19 cellular contexts compared by ENCODE assay signal in the genomic region with DNA sequence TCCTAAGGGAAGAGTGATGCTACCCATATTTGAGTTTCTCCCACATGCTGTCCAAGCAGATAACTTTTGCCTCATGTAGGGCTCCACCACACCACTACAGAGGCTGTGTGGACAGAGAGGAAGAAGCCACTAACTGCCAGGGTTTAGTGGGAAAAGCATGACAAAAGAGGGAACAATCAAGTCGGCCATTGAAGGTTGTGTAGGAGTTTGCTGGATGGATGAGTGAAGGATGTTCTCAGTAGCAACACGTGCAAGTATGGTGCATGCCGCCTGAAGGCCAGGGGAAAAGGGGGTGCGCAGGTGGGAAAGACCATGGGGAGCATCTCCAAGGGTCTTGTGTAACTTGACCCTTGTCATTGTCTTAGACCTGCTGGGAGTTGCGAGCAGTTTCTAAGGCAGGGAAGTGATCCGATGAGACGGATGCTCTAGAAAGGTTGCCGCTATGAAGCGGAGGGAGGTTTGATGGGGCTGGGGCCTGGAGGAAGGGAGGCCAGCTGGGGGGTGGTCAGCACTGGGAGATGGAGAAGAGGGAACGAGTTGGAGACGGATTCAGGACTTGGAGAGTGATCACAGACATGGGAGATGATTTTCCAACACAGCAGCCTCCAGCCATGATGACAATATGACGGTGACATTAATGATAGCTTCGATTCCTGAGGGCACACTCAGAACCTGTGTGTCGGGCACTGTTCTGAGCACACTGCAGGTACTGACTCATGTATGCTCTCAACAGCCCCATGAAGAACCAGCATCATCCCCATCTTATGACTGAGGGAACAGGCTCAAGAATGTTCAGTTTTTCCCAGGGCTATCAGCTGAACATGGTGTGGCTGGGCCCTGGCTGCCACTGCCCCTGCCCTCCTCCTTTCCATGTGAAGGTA. TPM values are rescaled to one million over a fixed set of nuclear protein-coding genes. Genes with fewer than 3 reads are reported as not detected.
DNase-seq lines count a peak whose midpoint lies in the region; ATAC-seq, FAIRE-seq and TF ChIP-seq lines count a peak whose summit lies in the region.
"Had no signal": no experiment of that assay in that cellular context is flagged by ENCODE, and none has a peak within 500 bp of the region (broad histone marks: within the 10 kb centered on the region; RNA-seq: fewer than 3 reads in every experiment).

No MANE protein-coding gene starts in this region.

- peaks cover 45% of the 10 kb centered on the region for H3K36me3 Mint-ChIP-seq in activated naive CD4-positive, alpha-beta T cell treated with anti-CD3 and anti-CD28 coated beads, Interleukin-2, amount 10 ng/mL, durations not matched to agents 7 days and 5 days
- peaks cover 4 to 42% (median 8%) of the 10 kb centered on the region in 5 donors for H3K36me3 Mint-ChIP-seq in naive thymus-derived CD4-positive, alpha-beta T cell
- H3K36me3 Mint-ChIP-seq: natural killer cell had no signal

- no peak for TF ChIP-seq POLR2A in GM12892 (IDR thresholded peaks at IDR 0.05; ENCODE audit: low read depth, low read length)

- FAIRE-seq in GM12892 (lab: Jason Lieb, UNC), result peak; percentile 86
- FAIRE-seq: A549, HepG2 had no signal

- ATAC-seq in naive thymus-derived CD4-positive, alpha-beta T cell, result no peak
- ATAC-seq: gastroesophageal sphincter, HepG2, natural killer cell had no signal

- peak; percentile 9 for DNase-seq in activated CD4-positive, alpha-beta T cell treated with anti-CD3 and anti-CD28 coated beads for 1 hour
- no peak for DNase-seq in activated CD4-positive, alpha-beta T cell treated with anti-CD3 and anti-CD28 coated beads for 48 hours
- no peak for DNase-seq in GM12892 (ENCODE audit: insufficient read length)
- DNase-seq in activated naive CD4-positive, alpha-beta T cell treated with anti-CD3 and anti-CD28 coated beads, Interleukin-2, amount 10 ng/mL, durations not matched to agents 7 days and 5 days, result peak; percentile 26
- DNase-seq in naive thymus-derived CD4-positive, alpha-beta T cell, result peak in 1 of 9 donors; percentile 38
- no peak for DNase-seq in cerebellum (ENCODE audit: low spot score)
- DNase-seq in NCI-H1930 (lab: John Stamatoyannopoulos, UW), result no peak
- no peak for DNase-seq in NCI-H146 treated with DMSO at 0.1 percent for 48 hours (lab: John Stamatoyannopoulos, UW; ENCODE audit: unreplicated experiment)
- DNase-seq: activated CD8-positive, alpha-beta memory T cell treated with anti-CD3 and anti-CD28 coated beads, Interleukin-2, amount 50 U/mL, for 4 hours; aorta; cortex of kidney; MM.1S; natural killer cell; NCI-H187 treated with DMSO at 0.1 percent for 48 hours; NCI-H510A had no signal

- POLR2A ChIA-PET in naive thymus-derived CD4-positive, alpha-beta T cell (lab: Charles Lee), result interaction anchor here (0.6 to 11.1 kb wide), 25 partner anchors 9 to 120 kb away, joined by 3 to 210 read pairs (median 8); a partner anchor contains a TSS

- peak overlapping the region; percentile 76 for H3K27ac ChIP-seq in naive thymus-derived CD4-positive, alpha-beta T cell (ENCODE audit: low read depth, low read length)
- H3K27ac ChIP-seq: A549, gastroesophageal sphincter had no signal

- peak overlapping the region; percentile 98 for H3K27ac Mint-ChIP-seq in activated naive CD4-positive, alpha-beta T cell treated with anti-CD3 and anti-CD28 coated beads, Interleukin-2, amount 10 ng/mL, durations not matched to agents 7 days and 5 days
- peak overlapping the region; percentile 91 to 99 (median 97) for H3K27ac Mint-ChIP-seq in naive thymus-derived CD4-positive, alpha-beta T cell

- peaks cover 72 to 81% of the 10 kb centered on the region in 2 donors for H3K4me1 ChIP-seq in naive thymus-derived CD4-positive, alpha-beta T cell (ENCODE audit: control insufficient read depth in 2 of 2, insufficient read depth in 2 of 2, low read length in 2 of 2)
- H3K4me1 ChIP-seq: A549 had no signal

- H3K9me3 ChIP-seq in naive thymus-derived CD4-positive, alpha-beta T cell (ENCODE audit: control insufficient read depth in 2 of 3, low read length in 3 of 3), result no peaks in the 10 kb centered on the region
- H3K9me3 ChIP-seq: A549, gastroesophageal sphincter had no signal

- H3K9me3 Mint-ChIP-seq in activated naive CD4-positive, alpha-beta T cell treated with anti-CD3 and anti-CD28 coated beads, Interleukin-2, amount 10 ng/mL, durations not matched to agents 7 days and 5 days, result peaks cover 3% of the 10 kb centered on the region
- H3K9me3 Mint-ChIP-seq in naive thymus-derived CD4-positive, alpha-beta T cell, result peaks cover 0 to 6% (median 0%) of the 10 kb centered on the region in 11 donors
- H3K9me3 Mint-ChIP-seq: natural killer cell had no signal

- H3K4me1 Mint-ChIP-seq in activated naive CD4-positive, alpha-beta T cell treated with anti-CD3 and anti-CD28 coated beads, Interleukin-2, amount 10 ng/mL, durations not matched to agents 7 days and 5 days, result peaks cover 95% of the 10 kb centered on the region
- peaks cover 69 to 100% (median 92%) of the 10 kb centered on the region in 7 donors for H3K4me1 Mint-ChIP-seq in naive thymus-derived CD4-positive, alpha-beta T cell

- H3K4me3 ChIP-seq in naive thymus-derived CD4-positive, alpha-beta T cell (ENCODE audit: low read length), result peak overlapping the region; percentile 38
- H3K4me3 ChIP-seq: A549, gastroesophageal sphincter had no signal

- no peaks in the 10 kb centered on the region for H3K27me3 Mint-ChIP-seq in activated naive CD4-positive, alpha-beta T cell treated with anti-CD3 and anti-CD28 coated beads, Interleukin-2, amount 10 ng/mL, durations not matched to agents 7 days and 5 days
- no peaks in the 10 kb centered on the region for H3K27me3 Mint-ChIP-seq in naive thymus-derived CD4-positive, alpha-beta T cell

- CTCF ChIA-PET in activated naive CD4-positive, alpha-beta T cell treated with anti-CD3 and anti-CD28 coated beads, Interleukin-2, amount 10 ng/mL, durations not matched to agents 7 days and 5 days (lab: Charles Lee), result interaction anchor here (1.5 to 3.6 kb wide), 3 partner anchors 11 to 56 kb away, joined by 3 to 25 read pairs (median 6); no protein-coding TSS in a partner anchor
- CTCF ChIA-PET in naive thymus-derived CD4-positive, alpha-beta T cell (lab: Charles Lee), result interaction anchor here (0.9 to 2.1 kb wide), 4 partner anchors 17 to 55 kb away, joined by 4 to 10 read pairs (median 7); no protein-coding TSS in a partner anchor

- no peaks in the 10 kb centered on the region for H3K27me3 ChIP-seq in naive thymus-derived CD4-positive, alpha-beta T cell (ENCODE audit: control insufficient read depth in 2 of 2, insufficient read depth in 2 of 2, low read length in 2 of 2)

- H3K4me3 Mint-ChIP-seq in activated naive CD4-positive, alpha-beta T cell treated with anti-CD3 and anti-CD28 coated beads, Interleukin-2, amount 10 ng/mL, durations not matched to agents 7 days and 5 days, result peak overlapping the region; percentile 82
- H3K4me3 Mint-ChIP-seq in naive thymus-derived CD4-positive, alpha-beta T cell, result peak overlapping the region; percentile 56 to 88 (median 83)
- H3K4me3 Mint-ChIP-seq: natural killer cell had no signal

- intact Hi-C loops in naive thymus-derived CD4-positive, alpha-beta T cell (cut with micrococcal nuclease), result loop anchor here (1.0 to 10.0 kb wide), 4 partner anchors 86 to 1530 kb away; a partner anchor contains a TSS

- peaks cover 0 to 2% (median 0%) of the 10 kb centered on the region in 3 experiments for H3K36me3 ChIP-seq in naive thymus-derived CD4-positive, alpha-beta T cell (ENCODE audit: control insufficient read depth in 2 of 3, insufficient read depth in 3 of 3, low read length in 3 of 3)
- H3K36me3 ChIP-seq: gastroesophageal sphincter had no signal

RNA-seq across cellular contexts. Expression of a gene that starts 53.7 kb away (rescaled TPM):
- 2.9 TPM for polyA plus RNA-seq in GM12892 (2012; ENCODE audit: missing spikeins)
- total RNA-seq in naive thymus-derived CD4-positive, alpha-beta T cell, result 100 to 1,000 TPM; 361 to 653 (median 430) TPM
- 100 to 1,000 TPM; 195 to 303 TPM for polyA plus RNA-seq in naive thymus-derived CD4-positive, alpha-beta T cell
- total RNA-seq in cerebellum, result 0.27 TPM
- total RNA-seq: HepG2, pulmonary artery endothelial cell had no signal
- polyA plus RNA-seq: HepG2 had no signal

Comparison
In these comparisons a context has a peak if more than half of its experiments do, and no peak if none do; other contexts are left out.
1. DNase-seq: peak in activated CD4-positive, alpha-beta T cell treated with anti-CD3 and anti-CD28 coated beads for 1 hour (single experiment) and activated naive CD4-positive, alpha-beta T cell treated with anti-CD3 and anti-CD28 coated beads, Interleukin-2, amount 10 ng/mL, durations not matched to agents 7 days and 5 days (single experiment); none in activated CD4-positive, alpha-beta T cell treated with anti-CD3 and anti-CD28 coated beads for 48 hours (single experiment), GM12892 (single experiment), cerebellum (single experiment), NCI-H1930 (0 of 2) and NCI-H146 treated with DMSO at 0.1 percent for 48 hours (single experiment).
2. RNA of a gene that starts 53.7 kb away (total RNA-seq): 361 to 653 TPM in naive thymus-derived CD4-positive, alpha-beta T cell; 0.27 TPM in cerebellum (single experiment); every median in the first group is over 100 times any median in the second.